10 cellular contexts compared by ENCODE assay signal in genomic region chr12:119594399-119594730, GRCh38. TPM values are rescaled to one million over a fixed set of nuclear protein-coding genes. Genes with fewer than 3 reads are reported as not detected.
DNase-seq lines count a peak whose midpoint lies in the region; ATAC-seq and TF ChIP-seq lines count a peak whose summit lies in the region.
"Had no signal": no experiment of that assay in that cellular context is flagged by ENCODE, and none has a peak within 500 bp of the region (broad histone marks: within the 10 kb centered on the region; RNA-seq: fewer than 3 reads in every experiment).

No MANE protein-coding gene starts in this region.

- TF ChIP-seq POLR2A in Peyer's patch (IDR thresholded peaks at IDR 0.05) (no peak), esophagus squamous epithelium (IDR thresholded peaks at IDR 0.05) (no peak)

- H3K9me3 Mint-ChIP-seq in activated naive CD4-positive, alpha-beta T cell treated with anti-CD3 and anti-CD28 coated beads, Interleukin-2, amount 50 U/mL, for 72 hours: peaks cover 3 to 4% of the 10 kb centered on the region in 2 donors
- H3K9me3 Mint-ChIP-seq: activated naive CD8-positive, alpha-beta T cell treated with anti-CD3 and anti-CD28 coated beads, Interleukin-2, amount 50 U/mL, for 24 hours had no signal

- H3K27me3 ChIP-seq in Peyer's patch (no peaks in the 10 kb centered on the region), esophagus squamous epithelium (peaks cover 0 to 73% (median 5%) of the 10 kb centered on the region in 4 donors), lung (ENCODE audit: control insufficient read depth, insufficient read depth) (no peaks in the 10 kb centered on the region), thoracic aorta (replicated peaks; ENCODE audit: insufficient read depth) (no peaks in the 10 kb centered on the region)

- ATAC-seq in lung (ENCODE audit: insufficient read depth, low FRiP score) (no peak), thoracic aorta (ENCODE audit: insufficient number of reproducible peaks, low FRiP score, low read depth) (no peak), GM18867 (IDR thresholded peaks at IDR 0.05; ENCODE audit: unreplicated experiment) (no peak)
- ATAC-seq in activated naive CD4-positive, alpha-beta T cell treated with anti-CD3 and anti-CD28 coated beads, Interleukin-2, amount 50 U/mL, for 72 hours: no peak

- H3K27ac ChIP-seq in Peyer's patch: peak overlapping the region in 1 of 4 donors; percentile 4
- H3K27ac ChIP-seq in esophagus squamous epithelium: no peak overlapping the region
- H3K27ac ChIP-seq in lung (ENCODE audit: low read depth in 1 of 2, low read length in 1 of 2): peak overlapping the region; percentile 11 to 28
- no peak overlapping the region for H3K27ac ChIP-seq in thoracic aorta

- 3 to 7% methylated on average over 22 of the region's 22 CpGs for WGBS in esophagus squamous epithelium, 2 donors
- WGBS in lung, 2 donors: 1 to 2% methylated on average over 22 of the region's 22 CpGs

- H3K36me3 ChIP-seq in Peyer's patch (no peaks in the 10 kb centered on the region), esophagus squamous epithelium (no peaks in the 10 kb centered on the region), lung (ENCODE audit: control insufficient read depth in 2 of 2, insufficient read depth in 2 of 2, low read length in 2 of 2) (no peaks in the 10 kb centered on the region), thoracic aorta (no peaks in the 10 kb centered on the region)

- H3K4me3 ChIP-seq in Peyer's patch: peak overlapping the region in 3 of 4 donors; percentile 3 to 36 (median 21)
- H3K4me3 ChIP-seq in esophagus squamous epithelium: peak overlapping the region in 3 of 4 donors; percentile 7 to 53 (median 35)
- H3K4me3 ChIP-seq in lung: peak overlapping the region; percentile 62
- peak overlapping the region; percentile 36 for H3K4me3 ChIP-seq in thoracic aorta

- no peak for TF ChIP-seq CTCF in Peyer's patch (IDR thresholded peaks at IDR 0.05)
- TF ChIP-seq CTCF in esophagus squamous epithelium (IDR thresholded peaks at IDR 0.05): no peak
- TF ChIP-seq CTCF in lung (IDR thresholded peaks at IDR 0.05; ENCODE audit: control extremely low read depth, extremely low read depth): no peak
- no peak for TF ChIP-seq CTCF in thoracic aorta (IDR thresholded peaks at IDR 0.05)

- H3K9me3 ChIP-seq in Peyer's patch (no peaks in the 10 kb centered on the region), esophagus squamous epithelium (no peaks in the 10 kb centered on the region), lung (ENCODE audit: control insufficient read depth in 2 of 2, insufficient read depth in 1 of 2, low read length in 1 of 2) (peaks cover 0 to 5% of the 10 kb centered on the region in 2 donors), thoracic aorta (no peaks in the 10 kb centered on the region)

- DNase-seq in Peyer's patch (no peak), esophagus squamous epithelium (lab: John Stamatoyannopoulos, UW) (no peak), lung (ENCODE audit: low spot score) (no peak), thoracic aorta (ENCODE audit: low spot score) (no peak), nucleus accumbens (lab: John Stamatoyannopoulos, UW) (no peak)
- no peak for DNase-seq in activated naive CD4-positive, alpha-beta T cell treated with anti-CD3 and anti-CD28 coated beads, Interleukin-2, amount 50 U/mL, for 72 hours (ENCODE audit: low spot score in 2 of 2)
- DNase-seq: activated CD4-positive, CD25-positive, alpha-beta regulatory T cell; activated naive CD8-positive, alpha-beta T cell treated with anti-CD3 and anti-CD28 coated beads, Interleukin-2, amount 50 U/mL, for 24 hours had no signal

- intact Hi-C loops in esophagus squamous epithelium (cut with DNase I): no loop called here

- H3K27ac Mint-ChIP-seq in activated naive CD4-positive, alpha-beta T cell treated with anti-CD3 and anti-CD28 coated beads, Interleukin-2, amount 50 U/mL, for 72 hours: no peak overlapping the region
- H3K27ac Mint-ChIP-seq: activated naive CD8-positive, alpha-beta T cell treated with anti-CD3 and anti-CD28 coated beads, Interleukin-2, amount 50 U/mL, for 24 hours had no signal

- peaks cover 9 to 12% of the 10 kb centered on the region in 2 donors for H3K36me3 Mint-ChIP-seq in activated naive CD4-positive, alpha-beta T cell treated with anti-CD3 and anti-CD28 coated beads, Interleukin-2, amount 50 U/mL, for 72 hours

- H3K4me1 ChIP-seq in Peyer's patch (no peaks in the 10 kb centered on the region), esophagus squamous epithelium (peaks cover 0 to 12% (median 0%) of the 10 kb centered on the region in 3 donors), lung (ENCODE audit: control insufficient read depth in 2 of 2, insufficient read depth in 2 of 2, low read length in 2 of 2) (peaks cover 0 to 10% of the 10 kb centered on the region in 2 donors), thoracic aorta (ENCODE audit: control insufficient read depth in 1 of 2, low read depth in 2 of 2) (no peaks in the 10 kb centered on the region)

RNA-seq across cellular contexts. Expression of gene TMEM233, which starts 0.8 kb away (rescaled TPM):
- total RNA-seq in Peyer's patch: under 1 TPM in 1 of 4 donors, not detected in 3; 0.38 TPM
- total RNA-seq in esophagus squamous epithelium: under 1 TPM in 3 of 4 donors, not detected in 1; 0.13 to 0.19 (median 0.15) TPM
- under 1 TPM; 0.40 to 0.80 TPM for total RNA-seq in lung
- under 1 TPM; 0.13 to 0.22 TPM for polyA plus RNA-seq in lung
- 1 to 10 TPM in 1 of 2 donors, not detected in 1; 2.7 TPM for total RNA-seq in thoracic aorta
- not detected for total RNA-seq in activated naive CD4-positive, alpha-beta T cell treated with anti-CD3 and anti-CD28 coated beads, Interleukin-2, amount 50 U/mL, for 72 hours
- total RNA-seq: OCI-LY7 had no signal

Comparison
In these comparisons a context has a peak if more than half of its experiments do, and no peak if none do; other contexts are left out.
1. H3K27ac ChIP-seq: peak in lung (2 of 2); none in esophagus squamous epithelium (0 of 4) and thoracic aorta (0 of 2).
2. Peak in every context shown above with its lines, with median percentiles within 50 percentile points of each other: H3K4me3 ChIP-seq.